16 cellular contexts compared by ENCODE assay signal in genomic region chr3:160641675-160642330, GRCh38. TPM values are rescaled to one million over a fixed set of nuclear protein-coding genes. Genes with fewer than 3 reads are reported as not detected.
DNase-seq lines count a peak whose midpoint lies in the region; ATAC-seq and TF ChIP-seq lines count a peak whose summit lies in the region.
"Had no signal": no experiment of that assay in that cellular context is flagged by ENCODE, and none has a peak within 500 bp of the region (broad histone marks: within the 10 kb centered on the region; RNA-seq: fewer than 3 reads in every experiment).

No MANE protein-coding gene starts in this region.

- no TSS peak for BruUV-seq in PC-3 (replicated peaks; lab: Mats Ljungman, UMichigan)

- no peaks in the 10 kb centered on the region for H3F3A ChIP-seq in PC-3 (ENCODE audit: low read length, unreplicated experiment)

- DNase-seq in H4 (ENCODE audit: low spot score) (peak; percentile 31), PC-3 (peak; percentile 64), epithelial cell of prostate (ENCODE audit: low read depth, low spot score) (peak; percentile 53), psoas muscle (no peak), AML-193 (lab: John Stamatoyannopoulos, UW) (no peak), head of caudate nucleus (no peak)
- DNase-seq: activated CD8-positive, alpha-beta memory T cell treated with anti-CD3 and anti-CD28 coated beads for 24 hours; activated naive CD4-positive, alpha-beta T cell treated with anti-CD3 and anti-CD28 coated beads for 36 hours; CD4-positive, CD25-positive, alpha-beta regulatory T cell; NCI-H2171; spleen had no signal

- H3K4me3 ChIP-seq in PC-3 (ENCODE audit: low read length) (no peak overlapping the region), psoas muscle (no peak overlapping the region)
- H3K4me3 ChIP-seq: spleen had no signal

- H3K4me1 ChIP-seq in PC-3 (ENCODE audit: insufficient read depth, low read length) (peaks cover 16% of the 10 kb centered on the region; the same call in 1 of the 2 replicates), psoas muscle (no peaks in the 10 kb centered on the region)
- H3K4me1 ChIP-seq: spleen had no signal

- no peaks in the 10 kb centered on the region for H3K79me2 ChIP-seq in PC-3 (ENCODE audit: low read length)

- H3K36me3 ChIP-seq in PC-3 (ENCODE audit: low read depth, low read length), result no peaks in the 10 kb centered on the region
- H3K36me3 ChIP-seq in psoas muscle (ENCODE audit: insufficient read depth in 1 of 2, low read depth in 1 of 2), result no peaks in the 10 kb centered on the region
- H3K36me3 ChIP-seq: spleen had no signal

- H4K20me1 ChIP-seq in PC-3 (ENCODE audit: low read length), result no peaks in the 10 kb centered on the region

- no peaks in the 10 kb centered on the region for H3K27me3 ChIP-seq in PC-3 (ENCODE audit: low read length)
- no peaks in the 10 kb centered on the region for H3K27me3 ChIP-seq in psoas muscle (ENCODE audit: insufficient read depth in 3 of 3, low read length in 2 of 3)
- H3K27me3 ChIP-seq: spleen had no signal

- no peaks in the 10 kb centered on the region for H3K9me3 ChIP-seq in PC-3 (ENCODE audit: low read length)
- H3K9me3 ChIP-seq in psoas muscle, result no peaks in the 10 kb centered on the region
- H3K9me3 ChIP-seq: spleen had no signal

- no peak overlapping the region for H3K9ac ChIP-seq in PC-3 (ENCODE audit: low read length)

- peak overlapping the region; percentile 15; the same call in 1 of the 2 replicates for H3K27ac ChIP-seq in PC-3 (ENCODE audit: low read length)
- no peak overlapping the region for H3K27ac ChIP-seq in epithelial cell of prostate
- H3K27ac ChIP-seq in psoas muscle, result peak overlapping the region; percentile 54

- intact Hi-C loops in PC-3 (cut with micrococcal nuclease), result loop anchor here (5.0 kb wide), 2 partner anchors 45 to 65 kb away; no protein-coding TSS in a partner anchor
- intact Hi-C loops in psoas muscle (cut with DNase I), result no loop called here
- intact Hi-C loops in head of caudate nucleus (cut with DNase I), result no loop called here

- TF ChIP-seq CTCF in PC-3 (conservative IDR thresholded peaks at IDR 0.05; ENCODE audit: low read depth, low read length) (no peak), psoas muscle (IDR thresholded peaks at IDR 0.05) (no peak)

- H2AFZ ChIP-seq in PC-3 (ENCODE audit: low read length), result no peak overlapping the region

- no peaks in the 10 kb centered on the region for H3K9me2 ChIP-seq in PC-3 (replicated peaks; ENCODE audit: low read length)

- no peak overlapping the region for H3K4me2 ChIP-seq in PC-3 (ENCODE audit: low read length)

- WGBS in psoas muscle, 3 donors, result 47 to 52% (median 51%) methylated on average over 2 of the region's 2 CpGs

- CTCF ChIA-PET in PC-3 (lab: Charles Lee), result no interaction called here

- POLR2A ChIA-PET in PC-3 (lab: Charles Lee; ENCODE audit: unreplicated experiment), result no interaction called here

- peak; percentile 87 for ATAC-seq in PC-3
- ATAC-seq in psoas muscle, result peak; percentile 94 to 98 (median 97)
- no peak for ATAC-seq in HG02571 (IDR thresholded peaks at IDR 0.05; ENCODE audit: unreplicated experiment)
- ATAC-seq: left lobe of liver had no signal

RNA-seq across cellular contexts. Expression of gene ARL14, which starts 35.2 kb away (rescaled TPM):
- 0.47 and 1.4 TPM in 2 replicates for total RNA-seq in H4 (2014; rRNA removed; shearing (Covaris generic))
- total RNA-seq in PC-3 (2014; rRNA removed) (3.9 and 4.2 TPM in 2 replicates), psoas muscle (not detected)
- polyA plus RNA-seq in psoas muscle, result under 1 TPM in 1 of 3 donors, not detected in 2; 0.03 TPM
- total RNA-seq: activated naive CD4-positive, alpha-beta T cell treated with anti-CD3 and anti-CD28 coated beads for 36 hours; CD4-positive, CD25-positive, alpha-beta regulatory T cell; left lobe of liver; T-helper 2 cell treated with Interferon-gamma antibody and Interleukin-4, amounts not matched to agents 100 ng/mL and 5 ng/mL, for 36 hours; temporal lobe had no signal
- polyA plus RNA-seq: CD4-positive, CD25-positive, alpha-beta regulatory T cell; neural cell had no signal

Comparison
In these comparisons a context has a peak if more than half of its experiments do, and no peak if none do; other contexts are left out.
1. DNase-seq: peak in H4 (single experiment), PC-3 (single experiment) and epithelial cell of prostate (single experiment); none in psoas muscle (0 of 2), AML-193 (0 of 2) and head of caudate nucleus (0 of 42).